ENCODE assay signal across 1 cellular context in genomic region chr1:6245869-6246496, GRCh38.
TF ChIP-seq lines count a peak whose summit lies in the region.

No MANE protein-coding gene starts in this region.

TF ChIP-seq in HCT116, 20 proteins besides CTCF, POLR2A, EP300 and RAD21:
- TF ChIP-seq CBX3 (IDR thresholded peaks at IDR 0.05; ENCODE audit: low read depth): no peak
- TF ChIP-seq SIN3A (IDR thresholded peaks at IDR 0.05; ENCODE audit: low read depth): no peak
- no peak for TF ChIP-seq TCF7L2 (IDR thresholded peaks at IDR 0.05; ENCODE audit: borderline replicate concordance, extremely low read depth, insufficient read depth, insufficient read length)
- no peak for TF ChIP-seq POLR2AphosphoS5 (IDR thresholded peaks at IDR 0.05; ENCODE audit: low read depth, low read length)
- TF ChIP-seq SP1 (IDR thresholded peaks at IDR 0.05; ENCODE audit: low read depth): no peak
- no peak for TF ChIP-seq MAX (IDR thresholded peaks at IDR 0.05)
